13 cellular contexts compared by ENCODE assay signal in genomic region chr3:181279239-181279565, GRCh38.
"Had no signal": no experiment of that assay in that cellular context is flagged by ENCODE, and none has a peak within 500 bp of the region (broad histone marks: within the 10 kb centered on the region; RNA-seq: fewer than 3 reads in every experiment).

No MANE protein-coding gene starts in this region.

- DNase-seq: activated CD4-positive, alpha-beta T cell treated with anti-CD3 and anti-CD28 coated beads, Interleukin-2, amount 10 ng/mL, durations not matched to agents 7 days and 5 days; activated CD4-positive, CD25-positive, alpha-beta regulatory T cell; activated effector memory CD4-positive, alpha-beta T cell treated with Interleukin-2 at 50 U/mL for 16 hours; colonic mucosa; effector CD4-positive, alpha-beta T cell; foreskin melanocyte; kidney; left ventricle myocardium superior; mesendoderm; nephron progenitor cell; ovary; stimulated activated CD4-positive, alpha-beta T cell treated with anti-CD3 and anti-CD28 coated beads, Interleukin-4, amount 100 ng/mL, for 4 hours; stimulated activated naive CD8-positive, alpha-beta T cell treated with anti-CD3 and anti-CD28 coated beads, Interleukin-15, amount 100 ng/mL, for 72 hours had no signal

- ATAC-seq: left ventricle myocardium superior; stimulated activated naive CD8-positive, alpha-beta T cell treated with anti-CD3 and anti-CD28 coated beads, Interleukin-15, amount 100 ng/mL, for 72 hours had no signal
